ENCODE assay signal across 1 cellular context in genomic region chr10:50988792-50989191, GRCh38.
TF ChIP-seq lines count a peak whose summit lies in the region.

No MANE protein-coding gene starts in this region.

TF ChIP-seq in A549, 52 proteins besides CTCF, POLR2A, EP300 and RAD21 (continued from another document):
- TF ChIP-seq FOXS1 (CRISPR knock-in tag; IDR thresholded peaks at IDR 0.05) (no peak), HDAC2 (IDR thresholded peaks at IDR 0.05) (no peak)
